ENCODE assay signal across 29 cellular contexts in the genomic region with DNA sequence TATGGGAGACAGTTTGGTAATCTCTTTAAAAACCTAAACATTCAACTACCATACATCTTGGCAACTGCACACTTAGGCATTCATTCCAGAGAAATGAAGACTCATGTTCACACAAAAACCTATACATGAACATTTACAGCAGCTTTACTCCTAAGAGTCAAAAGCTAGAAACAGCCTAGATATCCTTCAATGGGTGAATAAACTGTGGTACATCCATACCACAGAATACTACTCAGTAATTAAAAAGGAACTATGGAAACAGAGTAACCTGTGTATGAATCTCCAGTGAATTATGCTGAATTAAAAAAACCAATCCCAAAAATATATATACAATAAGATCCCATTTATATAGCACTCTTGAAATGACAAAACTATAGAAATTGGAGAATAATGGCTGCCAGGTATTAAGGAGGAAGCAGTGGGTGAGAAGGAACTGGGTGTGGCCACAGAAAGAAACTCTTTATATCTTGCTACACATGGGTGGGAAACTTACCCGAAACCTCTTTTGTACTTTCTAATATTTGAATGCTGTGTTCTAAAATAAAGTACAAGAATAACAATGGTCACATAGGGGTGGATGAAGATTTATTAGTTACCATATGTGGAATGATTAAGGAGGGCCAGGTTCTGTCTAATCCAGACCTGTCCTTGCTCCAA. TPM values are rescaled to one million over a fixed set of nuclear protein-coding genes. Genes with fewer than 3 reads are reported as not detected.
DNase-seq lines count a peak whose midpoint lies in the region; ATAC-seq and TF ChIP-seq lines count a peak whose summit lies in the region.
"Had no signal": no experiment of that assay in that cellular context is flagged by ENCODE, and none has a peak within 500 bp of the region (broad histone marks: within the 10 kb centered on the region; RNA-seq: fewer than 3 reads in every experiment).

No MANE protein-coding gene starts in this region.

- POLR2A ChIA-PET in activated CD4-positive, alpha-beta T cell treated with anti-CD3 and anti-CD28 coated beads for 36 hours (lab: Charles Lee) = no interaction called here
- POLR2A ChIA-PET in activated CD8-positive, alpha-beta T cell treated with anti-CD3 and anti-CD28 coated beads for 36 hours (lab: Charles Lee) = no interaction called here

- H3K4me1 Mint-ChIP-seq in activated CD4-positive, alpha-beta T cell treated with anti-CD3 and anti-CD28 coated beads for 36 hours = peaks cover 61% of the 10 kb centered on the region
- H3K4me1 Mint-ChIP-seq in activated CD8-positive, alpha-beta T cell treated with anti-CD3 and anti-CD28 coated beads for 36 hours (ENCODE audit: low read depth) = peaks cover 32% of the 10 kb centered on the region

- H3K4me3 Mint-ChIP-seq in activated CD4-positive, alpha-beta T cell treated with anti-CD3 and anti-CD28 coated beads for 36 hours = no peak overlapping the region
- H3K4me3 Mint-ChIP-seq in activated CD8-positive, alpha-beta T cell treated with anti-CD3 and anti-CD28 coated beads for 36 hours = no peak overlapping the region
- H3K4me3 Mint-ChIP-seq: activated naive CD4-positive, alpha-beta T cell treated with anti-CD3 and anti-CD28 coated beads for 36 hours; GM23338; type B pancreatic cell had no signal

- peaks cover 2% of the 10 kb centered on the region for H3K36me3 Mint-ChIP-seq in activated CD4-positive, alpha-beta T cell treated with anti-CD3 and anti-CD28 coated beads for 36 hours (ENCODE audit: low read depth)
- no peaks in the 10 kb centered on the region for H3K36me3 Mint-ChIP-seq in activated CD8-positive, alpha-beta T cell treated with anti-CD3 and anti-CD28 coated beads for 36 hours (ENCODE audit: low read depth)

- H3K9me3 Mint-ChIP-seq in activated CD4-positive, alpha-beta T cell treated with anti-CD3 and anti-CD28 coated beads for 36 hours (ENCODE audit: low read depth) = peaks cover 2% of the 10 kb centered on the region
- H3K9me3 Mint-ChIP-seq in activated CD8-positive, alpha-beta T cell treated with anti-CD3 and anti-CD28 coated beads for 36 hours = peaks cover 5% of the 10 kb centered on the region
- H3K9me3 Mint-ChIP-seq: GM23338 had no signal

- peak overlapping the region in 5 of 8 donors; percentile 15 to 85 (median 53) for H3K27ac ChIP-seq in spleen
- H3K27ac ChIP-seq: right atrium auricular region had no signal

- H3K4me1 ChIP-seq in spleen = peaks cover 11 to 99% (median 44%) of the 10 kb centered on the region in 6 donors
- H3K4me1 ChIP-seq: Caco-2 had no signal

- H3K9me3 ChIP-seq in spleen = peaks cover 0 to 18% (median 0%) of the 10 kb centered on the region in 8 donors
- H3K9me3 ChIP-seq: ascending aorta, Caco-2, right atrium auricular region had no signal

- H3K27me3 Mint-ChIP-seq in activated CD4-positive, alpha-beta T cell treated with anti-CD3 and anti-CD28 coated beads for 36 hours = peaks cover 2% of the 10 kb centered on the region
- H3K27me3 Mint-ChIP-seq in activated CD8-positive, alpha-beta T cell treated with anti-CD3 and anti-CD28 coated beads for 36 hours = no peaks in the 10 kb centered on the region
- H3K27me3 Mint-ChIP-seq: type B pancreatic cell had no signal

- no peaks in the 10 kb centered on the region for H3K27me3 ChIP-seq in spleen (replicated peaks in 1 of 7)
- H3K27me3 ChIP-seq: ascending aorta, right atrium auricular region had no signal

- CTCF ChIA-PET in activated CD4-positive, alpha-beta T cell treated with anti-CD3 and anti-CD28 coated beads for 36 hours (lab: Charles Lee) = no interaction called here
- CTCF ChIA-PET in activated CD8-positive, alpha-beta T cell treated with anti-CD3 and anti-CD28 coated beads for 36 hours (lab: Charles Lee) = no interaction called here

- H3K4me3 ChIP-seq in spleen = no peak overlapping the region
- H3K4me3 ChIP-seq: ascending aorta, GM23338, right atrium auricular region had no signal

- DNase-seq in activated CD4-positive, alpha-beta T cell treated with anti-CD3 and anti-CD28 coated beads for 36 hours = no peak
- no peak for DNase-seq in activated CD4-positive, alpha-beta T cell treated with anti-CD3 and anti-CD28 coated beads, Interleukin-2, amount 50 U/mL, for 1 hour
- DNase-seq in spleen = no peak
- DNase-seq in middle frontal gyrus (ENCODE audit: extremely low spot score, low spot score) = no peak
- no peak for DNase-seq in activated CD8-positive, alpha-beta T cell treated with anti-CD3 and anti-CD28 coated beads for 36 hours
- no peak for DNase-seq in activated gamma-delta T cell treated with Interleukin-2 at 50 U/mL for 16 hours
- DNase-seq: 8988T; activated CD4-positive, alpha-beta T cell treated with anti-CD3 and anti-CD28 coated beads, Interleukin-2, amount 50 U/mL, for 48 hours; activated naive CD4-positive, alpha-beta T cell treated with anti-CD3 and anti-CD28 coated beads for 36 hours; activated T-cell treated with anti-CD3 and anti-CD28 coated beads, Interleukin-2, amount 50 U/mL, for 4 hours; AML-193; Caco-2; caudate nucleus; dermis blood vessel endothelial cell; DND-41; head of caudate nucleus; Kasumi-1; left cardiac atrium; mesenchymal stem cell; NCI-H187; NCI-H82; stimulated activated CD4-positive, alpha-beta T cell treated with anti-CD3 and anti-CD28 coated beads, Interleukin-12 subunit alpha, Interleukin-12 subunit beta, amount 100 ng/mL, for 4 hours; stimulated activated CD4-positive, alpha-beta T cell treated with anti-CD3 and anti-CD28 coated beads, Interleukin-4, amount 100 ng/mL, for 4 hours had no signal

- no peaks in the 10 kb centered on the region for H3K36me3 ChIP-seq in spleen
- H3K36me3 ChIP-seq: ascending aorta, right atrium auricular region had no signal

- peak overlapping the region; percentile 22 for H3K27ac Mint-ChIP-seq in activated CD4-positive, alpha-beta T cell treated with anti-CD3 and anti-CD28 coated beads for 36 hours
- H3K27ac Mint-ChIP-seq in activated CD8-positive, alpha-beta T cell treated with anti-CD3 and anti-CD28 coated beads for 36 hours = no peak overlapping the region
- H3K27ac Mint-ChIP-seq: activated naive CD4-positive, alpha-beta T cell treated with anti-CD3 and anti-CD28 coated beads for 36 hours; GM23338; type B pancreatic cell had no signal

- ATAC-seq in activated CD4-positive, alpha-beta T cell treated with anti-CD3 and anti-CD28 coated beads for 36 hours = no peak
- ATAC-seq in GM21515 (IDR thresholded peaks at IDR 0.05; ENCODE audit: unreplicated experiment) = peak; percentile 37
- peak; percentile 30 for ATAC-seq in HG02885 (IDR thresholded peaks at IDR 0.05; ENCODE audit: poor library complexity, unreplicated experiment)
- ATAC-seq in activated CD8-positive, alpha-beta T cell treated with anti-CD3 and anti-CD28 coated beads for 36 hours = no peak
- ATAC-seq: GM23338 had no signal

- WGBS in spleen, 5 donors = 32 to 50% (median 36%) methylated on average over 1 of the region's 1 CpG

- intact Hi-C loops in activated CD4-positive, alpha-beta T cell treated with anti-CD3 and anti-CD28 coated beads for 36 hours (cut with DNase I, micrococcal nuclease) = loop anchor here in 1 of 2 experiments (1.0 kb wide), 1 partner anchor 17 kb away; no protein-coding TSS in a partner anchor
- intact Hi-C loops in spleen (cut with DNase I; ENCODE audit: low total_unique reads) = no loop called here
- intact Hi-C loops in activated CD8-positive, alpha-beta T cell treated with anti-CD3 and anti-CD28 coated beads for 36 hours (cut with micrococcal nuclease) = no loop called here

- no peak for TF ChIP-seq CTCF in spleen (IDR thresholded peaks at IDR 0.05 in 8 of 11, conservative IDR thresholded peaks at IDR 0.05 in 3 of 11)
- no peak for TF ChIP-seq CTCF in activated CD8-positive, alpha-beta T cell treated with anti-CD3 and anti-CD28 coated beads for 36 hours (IDR thresholded peaks at IDR 0.05)

- no peak for TF ChIP-seq POLR2A in spleen (IDR thresholded peaks at IDR 0.05)

RNA-seq across cellular contexts. Expression of a gene that starts 13.7 kb away (rescaled TPM):
- total RNA-seq in activated CD4-positive, alpha-beta T cell treated with anti-CD3 and anti-CD28 coated beads for 36 hours = 1 to 10 TPM; 9.4 to 9.6 TPM
- 10 to 100 TPM; 19.9 to 51.7 (median 34.6) TPM for total RNA-seq in spleen
- 1 to 10 TPM; 5.5 to 6.2 (median 5.6) TPM for polyA plus RNA-seq in spleen
- 1 to 10 TPM; 2.6 to 5.6 TPM for total RNA-seq in activated CD8-positive, alpha-beta T cell treated with anti-CD3 and anti-CD28 coated beads for 36 hours

Comparison
In these comparisons a context has a peak if more than half of its experiments do, and no peak if none do; other contexts are left out.
1. ATAC-seq: peak in GM21515 (single experiment) and HG02885 (single experiment); none in activated CD4-positive, alpha-beta T cell treated with anti-CD3 and anti-CD28 coated beads for 36 hours (single experiment) and activated CD8-positive, alpha-beta T cell treated with anti-CD3 and anti-CD28 coated beads for 36 hours (single experiment).